1 cellular context compared by ENCODE assay signal in the genomic region with DNA sequence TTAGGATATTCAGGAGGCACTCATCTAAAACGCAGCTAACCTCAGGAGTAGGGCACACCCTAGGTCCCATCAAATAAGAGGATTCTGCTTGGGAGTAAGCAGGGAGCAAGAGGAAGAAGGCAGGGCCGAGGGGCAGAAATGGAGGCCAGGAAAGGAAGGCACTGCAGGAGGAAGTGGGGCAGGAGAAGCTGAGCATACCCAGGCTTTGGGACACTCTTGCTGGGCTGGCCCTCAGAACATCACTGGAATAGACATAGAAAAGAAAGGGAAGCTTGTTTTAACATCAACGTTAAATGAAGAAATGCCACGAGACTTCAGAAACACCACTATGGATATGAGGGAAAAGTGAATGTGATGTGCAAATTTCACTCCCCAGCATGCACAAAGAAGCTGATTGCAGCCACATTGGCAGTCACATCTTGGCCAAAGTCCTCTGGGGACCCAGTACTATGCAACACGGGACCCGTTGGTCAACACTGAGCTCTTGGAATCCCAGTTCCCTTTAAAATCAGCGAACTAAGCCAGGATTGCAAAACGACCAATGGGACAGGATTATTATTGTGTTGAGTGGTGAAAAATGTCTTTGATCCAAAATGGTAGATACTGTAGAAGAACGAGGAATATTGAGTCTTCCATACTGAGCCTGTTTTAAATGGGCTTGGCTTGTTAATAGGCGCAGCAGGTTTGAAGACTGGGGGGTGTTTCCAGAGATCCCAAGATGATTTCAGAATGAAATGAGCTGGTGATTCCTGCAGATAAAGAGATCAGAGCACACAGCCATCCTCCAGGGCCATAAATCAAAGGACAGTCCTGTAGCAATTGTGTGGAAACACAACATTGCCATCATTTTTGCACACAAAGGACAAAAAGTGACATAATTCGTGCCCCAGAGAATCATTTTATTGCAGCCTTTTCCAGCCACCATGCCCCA.
A peak's percentile ranks its signal among the peaks of the same experiment; 100 is the strongest.
TF ChIP-seq lines count a peak whose summit lies in the region.

No MANE protein-coding gene starts in this region.

TF ChIP-seq in HepG2, 621 proteins besides CTCF, POLR2A, EP300 and RAD21 (continued from another document and continues in another):
- TF ChIP-seq, protein P1, sequence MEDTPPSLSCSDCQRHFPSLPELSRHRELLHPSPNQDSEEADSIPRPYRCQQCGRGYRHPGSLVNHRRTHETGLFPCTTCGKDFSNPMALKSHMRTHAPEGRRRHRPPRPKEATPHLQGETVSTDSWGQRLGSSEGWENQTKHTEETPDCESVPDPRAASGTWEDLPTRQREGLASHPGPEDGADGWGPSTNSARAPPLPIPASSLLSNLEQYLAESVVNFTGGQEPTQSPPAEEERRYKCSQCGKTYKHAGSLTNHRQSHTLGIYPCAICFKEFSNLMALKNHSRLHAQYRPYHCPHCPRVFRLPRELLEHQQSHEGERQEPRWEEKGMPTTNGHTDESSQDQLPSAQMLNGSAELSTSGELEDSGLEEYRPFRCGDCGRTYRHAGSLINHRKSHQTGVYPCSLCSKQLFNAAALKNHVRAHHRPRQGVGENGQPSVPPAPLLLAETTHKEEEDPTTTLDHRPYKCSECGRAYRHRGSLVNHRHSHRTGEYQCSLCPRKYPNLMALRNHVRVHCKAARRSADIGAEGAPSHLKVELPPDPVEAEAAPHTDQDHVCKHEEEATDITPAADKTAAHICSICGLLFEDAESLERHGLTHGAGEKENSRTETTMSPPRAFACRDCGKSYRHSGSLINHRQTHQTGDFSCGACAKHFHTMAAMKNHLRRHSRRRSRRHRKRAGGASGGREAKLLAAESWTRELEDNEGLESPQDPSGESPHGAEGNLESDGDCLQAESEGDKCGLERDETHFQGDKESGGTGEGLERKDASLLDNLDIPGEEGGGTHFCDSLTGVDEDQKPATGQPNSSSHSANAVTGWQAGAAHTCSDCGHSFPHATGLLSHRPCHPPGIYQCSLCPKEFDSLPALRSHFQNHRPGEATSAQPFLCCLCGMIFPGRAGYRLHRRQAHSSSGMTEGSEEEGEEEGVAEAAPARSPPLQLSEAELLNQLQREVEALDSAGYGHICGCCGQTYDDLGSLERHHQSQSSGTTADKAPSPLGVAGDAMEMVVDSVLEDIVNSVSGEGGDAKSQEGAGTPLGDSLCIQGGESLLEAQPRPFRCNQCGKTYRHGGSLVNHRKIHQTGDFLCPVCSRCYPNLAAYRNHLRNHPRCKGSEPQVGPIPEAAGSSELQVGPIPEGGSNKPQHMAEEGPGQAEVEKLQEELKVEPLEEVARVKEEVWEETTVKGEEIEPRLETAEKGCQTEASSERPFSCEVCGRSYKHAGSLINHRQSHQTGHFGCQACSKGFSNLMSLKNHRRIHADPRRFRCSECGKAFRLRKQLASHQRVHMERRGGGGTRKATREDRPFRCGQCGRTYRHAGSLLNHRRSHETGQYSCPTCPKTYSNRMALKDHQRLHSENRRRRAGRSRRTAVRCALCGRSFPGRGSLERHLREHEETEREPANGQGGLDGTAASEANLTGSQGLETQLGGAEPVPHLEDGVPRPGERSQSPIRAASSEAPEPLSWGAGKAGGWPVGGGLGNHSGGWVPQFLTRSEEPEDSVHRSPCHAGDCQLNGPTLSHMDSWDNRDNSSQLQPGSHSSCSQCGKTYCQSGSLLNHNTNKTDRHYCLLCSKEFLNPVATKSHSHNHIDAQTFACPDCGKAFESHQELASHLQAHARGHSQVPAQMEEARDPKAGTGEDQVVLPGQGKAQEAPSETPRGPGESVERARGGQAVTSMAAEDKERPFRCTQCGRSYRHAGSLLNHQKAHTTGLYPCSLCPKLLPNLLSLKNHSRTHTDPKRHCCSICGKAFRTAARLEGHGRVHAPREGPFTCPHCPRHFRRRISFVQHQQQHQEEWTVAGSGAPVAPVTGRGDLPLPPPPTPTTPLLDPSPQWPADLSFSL (CRISPR knock-in tag; IDR thresholded peaks at IDR 0.05) = no peak
- TF ChIP-seq ZFP36L2 (CRISPR knock-in tag; IDR thresholded peaks at IDR 0.05) (no peak), ZNF644 (CRISPR knock-in tag; IDR thresholded peaks at IDR 0.05; ENCODE audit: low read depth) (peak; percentile 99), SCMH1 (CRISPR knock-in tag; IDR thresholded peaks at IDR 0.05; ENCODE audit: borderline replicate concordance) (no peak), YEATS2 (CRISPR knock-in tag; IDR thresholded peaks at IDR 0.05; ENCODE audit: borderline replicate concordance) (0 out of 2 replicates have a peak, but pooled peaks have one; percentile 53), ZNF589 (CRISPR knock-in tag; conservative IDR thresholded peaks at IDR 0.05) (no peak), BCLAF1 (IDR thresholded peaks at IDR 0.05) (no peak), HOMEZ (CRISPR knock-in tag; IDR thresholded peaks at IDR 0.05; ENCODE audit: low read depth) (0 out of 2 replicates have a peak, but pooled peaks have one; percentile 41), KAT2B (IDR thresholded peaks at IDR 0.05; ENCODE audit: borderline replicate concordance, low read depth, low read length) (no peak), ZNF556 (CRISPR knock-in tag; IDR thresholded peaks at IDR 0.05; ENCODE audit: borderline replicate concordance) (no peak), HNF1A (IDR thresholded peaks at IDR 0.05; ENCODE audit: low read depth) (peak; percentile 40; the same call in 1 of the 2 replicates), HNF1A (CRISPR knock-in tag; IDR thresholded peaks at IDR 0.05; ENCODE audit: borderline replicate concordance) (peak; percentile 31; the same call in 1 of the 2 replicates), MIXL1 (CRISPR knock-in tag; IDR thresholded peaks at IDR 0.05) (peak; percentile 76)
- TF ChIP-seq, protein P2, sequence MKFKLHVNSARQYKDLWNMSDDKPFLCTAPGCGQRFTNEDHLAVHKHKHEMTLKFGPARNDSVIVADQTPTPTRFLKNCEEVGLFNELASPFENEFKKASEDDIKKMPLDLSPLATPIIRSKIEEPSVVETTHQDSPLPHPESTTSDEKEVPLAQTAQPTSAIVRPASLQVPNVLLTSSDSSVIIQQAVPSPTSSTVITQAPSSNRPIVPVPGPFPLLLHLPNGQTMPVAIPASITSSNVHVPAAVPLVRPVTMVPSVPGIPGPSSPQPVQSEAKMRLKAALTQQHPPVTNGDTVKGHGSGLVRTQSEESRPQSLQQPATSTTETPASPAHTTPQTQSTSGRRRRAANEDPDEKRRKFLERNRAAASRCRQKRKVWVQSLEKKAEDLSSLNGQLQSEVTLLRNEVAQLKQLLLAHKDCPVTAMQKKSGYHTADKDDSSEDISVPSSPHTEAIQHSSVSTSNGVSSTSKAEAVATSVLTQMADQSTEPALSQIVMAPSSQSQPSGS (CRISPR knock-in tag; IDR thresholded peaks at IDR 0.05) = peak; percentile 81
- TF ChIP-seq, protein P3, sequence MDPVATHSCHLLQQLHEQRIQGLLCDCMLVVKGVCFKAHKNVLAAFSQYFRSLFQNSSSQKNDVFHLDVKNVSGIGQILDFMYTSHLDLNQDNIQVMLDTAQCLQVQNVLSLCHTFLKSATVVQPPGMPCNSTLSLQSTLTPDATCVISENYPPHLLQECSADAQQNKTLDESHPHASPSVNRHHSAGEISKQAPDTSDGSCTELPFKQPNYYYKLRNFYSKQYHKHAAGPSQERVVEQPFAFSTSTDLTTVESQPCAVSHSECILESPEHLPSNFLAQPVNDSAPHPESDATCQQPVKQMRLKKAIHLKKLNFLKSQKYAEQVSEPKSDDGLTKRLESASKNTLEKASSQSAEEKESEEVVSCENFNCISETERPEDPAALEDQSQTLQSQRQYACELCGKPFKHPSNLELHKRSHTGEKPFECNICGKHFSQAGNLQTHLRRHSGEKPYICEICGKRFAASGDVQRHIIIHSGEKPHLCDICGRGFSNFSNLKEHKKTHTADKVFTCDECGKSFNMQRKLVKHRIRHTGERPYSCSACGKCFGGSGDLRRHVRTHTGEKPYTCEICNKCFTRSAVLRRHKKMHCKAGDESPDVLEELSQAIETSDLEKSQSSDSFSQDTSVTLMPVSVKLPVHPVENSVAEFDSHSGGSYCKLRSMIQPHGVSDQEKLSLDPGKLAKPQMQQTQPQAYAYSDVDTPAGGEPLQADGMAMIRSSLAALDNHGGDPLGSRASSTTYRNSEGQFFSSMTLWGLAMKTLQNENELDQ (CRISPR knock-in tag; IDR thresholded peaks at IDR 0.05; ENCODE audit: borderline replicate concordance) = no peak
- TF ChIP-seq, protein P4, sequence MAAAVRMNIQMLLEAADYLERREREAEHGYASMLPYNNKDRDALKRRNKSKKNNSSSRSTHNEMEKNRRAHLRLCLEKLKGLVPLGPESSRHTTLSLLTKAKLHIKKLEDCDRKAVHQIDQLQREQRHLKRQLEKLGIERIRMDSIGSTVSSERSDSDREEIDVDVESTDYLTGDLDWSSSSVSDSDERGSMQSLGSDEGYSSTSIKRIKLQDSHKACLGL (CRISPR knock-in tag; IDR thresholded peaks at IDR 0.05) = no peak; the same call in 1 of the 2 replicates
- TF ChIP-seq, protein P5, sequence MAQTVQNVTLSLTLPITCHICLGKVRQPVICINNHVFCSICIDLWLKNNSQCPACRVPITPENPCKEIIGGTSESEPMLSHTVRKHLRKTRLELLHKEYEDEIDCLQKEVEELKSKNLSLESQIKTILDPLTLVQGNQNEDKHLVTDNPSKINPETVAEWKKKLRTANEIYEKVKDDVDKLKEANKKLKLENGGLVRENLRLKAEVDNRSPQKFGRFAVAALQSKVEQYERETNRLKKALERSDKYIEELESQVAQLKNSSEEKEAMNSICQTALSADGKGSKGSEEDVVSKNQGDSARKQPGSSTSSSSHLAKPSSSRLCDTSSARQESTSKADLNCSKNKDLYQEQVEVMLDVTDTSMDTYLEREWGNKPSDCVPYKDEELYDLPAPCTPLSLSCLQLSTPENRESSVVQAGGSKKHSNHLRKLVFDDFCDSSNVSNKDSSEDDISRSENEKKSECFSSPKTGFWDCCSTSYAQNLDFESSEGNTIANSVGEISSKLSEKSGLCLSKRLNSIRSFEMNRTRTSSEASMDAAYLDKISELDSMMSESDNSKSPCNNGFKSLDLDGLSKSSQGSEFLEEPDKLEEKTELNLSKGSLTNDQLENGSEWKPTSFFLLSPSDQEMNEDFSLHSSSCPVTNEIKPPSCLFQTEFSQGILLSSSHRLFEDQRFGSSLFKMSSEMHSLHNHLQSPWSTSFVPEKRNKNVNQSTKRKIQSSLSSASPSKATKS (CRISPR knock-in tag; IDR thresholded peaks at IDR 0.05) = no peak
